ENCODE assay signal across 12 cellular contexts in genomic region chr4:2401610-2401983, GRCh38. TPM values are rescaled to one million over a fixed set of nuclear protein-coding genes. Genes with fewer than 3 reads are reported as not detected.
DNase-seq lines count a peak whose midpoint lies in the region; ATAC-seq and TF ChIP-seq lines count a peak whose summit lies in the region.
"Had no signal": no experiment of that assay in that cellular context is flagged by ENCODE, and none has a peak within 500 bp of the region (broad histone marks: within the 10 kb centered on the region; RNA-seq: fewer than 3 reads in every experiment).

No MANE protein-coding gene starts in this region.

- no peak overlapping the region for H3K27ac Mint-ChIP-seq in type B pancreatic cell
- H3K27ac Mint-ChIP-seq: activated B cell treated with CpG ODN at 0.5 μM for 24 hours had no signal

- dilution Hi-C loops in mammary epithelial cell (cut with HindIII; ENCODE audit: low sequenced_read_pairs), result loop anchor here (5.0 kb wide), 1 partner anchor 86 kb away; no protein-coding TSS in a partner anchor

- TF ChIP-seq POLR2A in heart left ventricle (IDR thresholded peaks at IDR 0.05) (no peak), thyroid gland (IDR thresholded peaks at IDR 0.05) (no peak)

- peaks cover 10% of the 10 kb centered on the region for H3K4me1 Mint-ChIP-seq in type B pancreatic cell (ENCODE audit: unreplicated experiment)

- H3K36me3 ChIP-seq in heart left ventricle (no peaks in the 10 kb centered on the region), mammary epithelial cell (ENCODE audit: insufficient read depth, low read length) (no peaks in the 10 kb centered on the region), muscle layer of duodenum (ENCODE audit: control insufficient read depth in 1 of 2, insufficient read depth in 2 of 2, low read length in 2 of 2) (no peaks in the 10 kb centered on the region), thyroid gland (no peaks in the 10 kb centered on the region)
- H3K36me3 ChIP-seq: adrenal gland, BLaER1 had no signal

- DNase-seq in heart left ventricle (no peak), Right ventricle myocardium inferior (ENCODE audit: missing footprints) (no peak), mammary epithelial cell (no peak), type B pancreatic cell (ENCODE audit: extremely low spot score, unreplicated experiment) (no peak), thyroid gland (no peak)
- DNase-seq: activated B cell treated with CpG ODN at 0.5 μM for 24 hours, MM.1S had no signal

- H3K27me3 ChIP-seq in heart left ventricle (no peaks in the 10 kb centered on the region), mammary epithelial cell (ENCODE audit: insufficient read depth, low read length) (peaks cover 4% of the 10 kb centered on the region), muscle layer of duodenum (ENCODE audit: low read depth, low read length) (no peaks in the 10 kb centered on the region), thyroid gland (no peaks in the 10 kb centered on the region)
- H3K27me3 ChIP-seq: adrenal gland had no signal

- no peaks in the 10 kb centered on the region for H3K9me3 ChIP-seq in heart left ventricle
- no peaks in the 10 kb centered on the region for H3K9me3 ChIP-seq in mammary epithelial cell (replicated peaks; ENCODE audit: insufficient read depth, low read length)
- H3K9me3 ChIP-seq in muscle layer of duodenum (ENCODE audit: control insufficient read depth in 1 of 2, low read length in 2 of 2), result no peaks in the 10 kb centered on the region
- H3K9me3 ChIP-seq in thyroid gland, result no peaks in the 10 kb centered on the region
- H3K9me3 ChIP-seq: adrenal gland had no signal

- WGBS in heart left ventricle, 4 donors, result 46 to 54% (median 47%) methylated on average over 9 to 15 of the region's 15 CpGs
- WGBS in mammary epithelial cell (ENCODE audit: low coverage, missing lambda C conversion rate), result 9% methylated on average over 6 of the region's 15 CpGs
- 87% methylated on average over 5 of the region's 15 CpGs; no CpG with 5 or more reads in 1 of the 2 donors for WGBS in thyroid gland, 2 donors

- TF ChIP-seq CTCF in heart left ventricle (IDR thresholded peaks at IDR 0.05) (no peak), mammary epithelial cell (conservative IDR thresholded peaks at IDR 0.05 in 1 of 2, IDR thresholded peaks at IDR 0.05 in 1 of 2; ENCODE audit: extremely low read depth in 1 of 2, insufficient read depth in 1 of 2, low read depth in 1 of 2, low read length in 2 of 2) (no peak), type B pancreatic cell (conservative IDR thresholded peaks at IDR 0.05) (no peak), thyroid gland (IDR thresholded peaks at IDR 0.05) (no peak)

- peak overlapping the region; percentile 61 for H3K4me2 ChIP-seq in mammary epithelial cell (ENCODE audit: insufficient read depth, low read depth, low read length)
- H3K4me2 ChIP-seq: BLaER1 had no signal

- no peak for ATAC-seq in heart left ventricle
- no peak for ATAC-seq in Right ventricle myocardium inferior
- no peak for ATAC-seq in GM18519 (IDR thresholded peaks at IDR 0.05; ENCODE audit: low FRiP score, unreplicated experiment)
- no peak for ATAC-seq in HG03469 (IDR thresholded peaks at IDR 0.05; ENCODE audit: unreplicated experiment)

- no TSS peak for BruUV-seq in mammary epithelial cell (replicated peaks; lab: Mats Ljungman, UMichigan)

- H3K27ac ChIP-seq in heart left ventricle, result no peak overlapping the region
- H3K27ac ChIP-seq in mammary epithelial cell (ENCODE audit: insufficient read depth, low read depth, low read length), result no peak overlapping the region
- no peak overlapping the region for H3K27ac ChIP-seq in muscle layer of duodenum (ENCODE audit: low read length)
- H3K27ac ChIP-seq in thyroid gland, result no peak overlapping the region
- H3K27ac ChIP-seq: BLaER1 had no signal

- in situ Hi-C loops in mammary epithelial cell (cut with MboI; ENCODE audit: low sequenced_read_pairs in 2 of 2), result no loop called here

- H3K79me2 ChIP-seq in mammary epithelial cell (ENCODE audit: insufficient read depth, low read length), result no peaks in the 10 kb centered on the region

- H3K4me3 ChIP-seq in heart left ventricle (peak overlapping the region in 9 of 12 donors; percentile 22 to 48 (median 40)), mammary epithelial cell (replicated peaks in 1 of 3; ENCODE audit: insufficient read depth in 1 of 3, low read depth in 2 of 3, low read length in 3 of 3) (no peak overlapping the region), muscle layer of duodenum (ENCODE audit: low read depth in 1 of 2, low read length in 2 of 2) (peak overlapping the region; percentile 42 to 49), thyroid gland (replicated peaks in 1 of 3) (no peak overlapping the region)
- H3K4me3 ChIP-seq: BLaER1 had no signal

- H4K20me1 ChIP-seq in mammary epithelial cell (ENCODE audit: insufficient read depth, low read length), result no peaks in the 10 kb centered on the region

- no peaks in the 10 kb centered on the region for H3K36me3 Mint-ChIP-seq in type B pancreatic cell

- H3K9ac ChIP-seq in mammary epithelial cell (ENCODE audit: insufficient read depth, low read length), result no peak overlapping the region
- H3K9ac ChIP-seq: BLaER1 had no signal

- intact Hi-C loops in heart left ventricle (cut with DNase I), result no loop called here
- intact Hi-C loops in Right ventricle myocardium inferior (cut with DNase I), result no loop called here
- intact Hi-C loops in mammary epithelial cell (cut with micrococcal nuclease), result no loop called here
- intact Hi-C loops in thyroid gland (cut with DNase I), result no loop called here

- H3K9me3 Mint-ChIP-seq in type B pancreatic cell, result no peaks in the 10 kb centered on the region
- H3K9me3 Mint-ChIP-seq: activated B cell treated with CpG ODN at 0.5 μM for 24 hours had no signal

- H3K4me3 Mint-ChIP-seq in type B pancreatic cell, result peak overlapping the region; percentile 83

- CTCF ChIA-PET in mammary epithelial cell (lab: Charles Lee; ENCODE audit: low non-redundant PET), result no interaction called here

- peaks cover 10% of the 10 kb centered on the region for H3K27me3 Mint-ChIP-seq in type B pancreatic cell

- H3K4me1 ChIP-seq in heart left ventricle (peaks cover 0 to 20% (median 15%) of the 10 kb centered on the region in 12 donors), mammary epithelial cell (ENCODE audit: insufficient read depth, low read length) (peaks cover 9% of the 10 kb centered on the region), muscle layer of duodenum (ENCODE audit: control insufficient read depth in 1 of 2, insufficient read depth in 2 of 2, low read length in 2 of 2) (peaks cover 0 to 15% of the 10 kb centered on the region in 2 donors), thyroid gland (peaks cover 4 to 15% of the 10 kb centered on the region in 2 donors)
- H3K4me1 ChIP-seq: BLaER1 had no signal

- H2AFZ ChIP-seq in mammary epithelial cell (ENCODE audit: low read depth, low read length), result no peak overlapping the region

RNA-seq across cellular contexts. Expression of gene ZFYVE28, which starts 16.8 kb away (rescaled TPM):
- total RNA-seq in heart left ventricle, result 10 to 100 TPM in 2 of 9 donors, 1 to 10 TPM in 7; 2.6 to 11.9 (median 5.6) TPM
- polyA plus RNA-seq in heart left ventricle, result 1 to 10 TPM; 4.3 to 5.0 TPM
- 6.5 TPM for total RNA-seq in Right ventricle myocardium inferior
- total RNA-seq in mammary epithelial cell, result 1 to 10 TPM in 1 of 2 donors, under 1 TPM in 1; 0.83 to 1.1 TPM
- polyA plus RNA-seq in mammary epithelial cell, result 0.95 TPM
- polyA minus RNA-seq in mammary epithelial cell, result not detected
- 3.6 and 7.0 TPM in 2 replicates for total RNA-seq in type B pancreatic cell (ENCODE audit: low replicate concordance)
- 10 to 100 TPM in 3 of 4 donors, 1 to 10 TPM in 1; 8.9 to 19.1 (median 16.4) TPM for total RNA-seq in thyroid gland

RNA-seq across cellular contexts. Expression of gene CFAP99, which starts 17.2 kb away (rescaled TPM):
- total RNA-seq in heart left ventricle, result not detected
- not detected for polyA plus RNA-seq in heart left ventricle
- not detected for total RNA-seq in Right ventricle myocardium inferior
- not detected for total RNA-seq in mammary epithelial cell
- polyA plus RNA-seq in mammary epithelial cell, result not detected
- not detected for polyA minus RNA-seq in mammary epithelial cell
- 0.43 and 1.1 TPM in 2 replicates for total RNA-seq in type B pancreatic cell (ENCODE audit: low replicate concordance)
- total RNA-seq in thyroid gland, result 1 to 10 TPM in 2 of 4 donors, under 1 TPM in 1, not detected in 1; 0.27 to 1.9 (median 1.1) TPM
- total RNA-seq: activated B cell treated with CpG ODN at 0.5 μM for 24 hours had no signal

Comparison
In these comparisons a context has a peak if more than half of its experiments do, and no peak if none do; other contexts are left out.
1. H3K4me3 ChIP-seq: peak in heart left ventricle (9 of 12) and muscle layer of duodenum (2 of 2); none in mammary epithelial cell (0 of 3) and thyroid gland (0 of 3).